8 cellular contexts compared by ENCODE assay signal in genomic region chr5:72107874-72108199, GRCh38.
DNase-seq lines count a peak whose midpoint lies in the region; ATAC-seq lines count a peak whose summit lies in the region.

No MANE protein-coding gene starts in this region.

- H3K4me3 ChIP-seq in iPS-20b (ENCODE audit: low read length) = peak overlapping the region; percentile 79

- H3K36me3 ChIP-seq in iPS-20b (ENCODE audit: insufficient read depth, low read depth, low read length) = peaks cover 18% of the 10 kb centered on the region; the same call in 1 of the 2 replicates

- peak; percentile 28 for ATAC-seq in stimulated activated naive CD8-positive, alpha-beta T cell treated with anti-CD3 and anti-CD28 coated beads, Interleukin-15, Interleukin-2, amounts not matched to agents 100 U/mL and 50 U/mL, for 24 hours

- H3K9ac ChIP-seq in iPS-20b (ENCODE audit: low read depth, low read length) = peak overlapping the region; percentile 82; the same call in 1 of the 2 replicates

- peaks cover 4% of the 10 kb centered on the region; the same call in 1 of the 2 replicates for H3K9me3 ChIP-seq in iPS-20b (ENCODE audit: insufficient read depth, low read depth, low read length)

- no peaks in the 10 kb centered on the region for H3K27me3 ChIP-seq in iPS-20b (ENCODE audit: insufficient read depth, low read length)

- H3K27ac ChIP-seq in iPS-20b (ENCODE audit: low read length) = no peak overlapping the region

- peaks cover 30% of the 10 kb centered on the region for H3K4me1 ChIP-seq in iPS-20b (ENCODE audit: insufficient read depth, low read length)

- DNase-seq in GM03348 (ENCODE audit: low spot score) (peak; percentile 29), HuH-7 (ENCODE audit: low spot score) (peak; percentile 33), amniotic epithelial cell (ENCODE audit: low read depth) (peak; percentile 19), AG08396 (ENCODE audit: low spot score) (no peak), GOT3 (lab: John Stamatoyannopoulos, UW) (no peak), cortex of kidney (lab: John Stamatoyannopoulos, UW) (no peak)
- peak; percentile 11 for DNase-seq in stimulated activated naive CD8-positive, alpha-beta T cell treated with anti-CD3 and anti-CD28 coated beads, Interleukin-15, Interleukin-2, amounts not matched to agents 100 U/mL and 50 U/mL, for 24 hours

Comparison
In these comparisons a context has a peak if more than half of its experiments do, and no peak if none do; other contexts are left out.
1. DNase-seq: peak in GM03348 (single experiment), HuH-7 (single experiment), amniotic epithelial cell (single experiment) and stimulated activated naive CD8-positive, alpha-beta T cell treated with anti-CD3 and anti-CD28 coated beads, Interleukin-15, Interleukin-2, amounts not matched to agents 100 U/mL and 50 U/mL, for 24 hours (single experiment); none in AG08396 (single experiment), GOT3 (single experiment) and cortex of kidney (single experiment).